8 cellular contexts compared by ENCODE assay signal in genomic region chr17:30378797-30379302, GRCh38. TPM values are rescaled to one million over a fixed set of nuclear protein-coding genes. Genes with fewer than 3 reads are reported as not detected.
DNase-seq lines count a peak whose midpoint lies in the region; ATAC-seq lines count a peak whose summit lies in the region.

Gene CPD (plus strand): TSS chr17:30378927. CDS start chr17:30378981, 54 bp downstream.

- H3K4me1 Mint-ChIP-seq in activated T-helper 1 cell treated with anti-CD3 and anti-CD28 coated beads, Interleukin-12 subunit alpha, Interleukin-12 subunit beta, Interleukin-2, Interleukin-4 antibody, amounts not matched to agents 30 ng/mL and 10 ng/mL and 1 ng/mL, durations not matched to agents 14 hours and 24 hours and 36 hours (ENCODE audit: low read depth), result peaks cover 67% of the 10 kb centered on the region
- H3K4me1 Mint-ChIP-seq in naive B cell, result peaks cover 12 to 32% (median 23%) of the 10 kb centered on the region in 3 donors
- H3K4me1 Mint-ChIP-seq in stimulated activated effector memory CD8-positive, alpha-beta T cell treated with anti-CD3 and anti-CD28 coated beads, Interleukin-12 subunit alpha, Interleukin-12 subunit beta, amount 100 ng/mL, for 72 hours, result peaks cover 66% of the 10 kb centered on the region

- ATAC-seq in GM21825 (IDR thresholded peaks at IDR 0.05; ENCODE audit: unreplicated experiment), result peak; percentile 78
- ATAC-seq in naive B cell (ENCODE audit: low read depth in 2 of 2), result peak; percentile 96
- peak; percentile 93 for ATAC-seq in stimulated activated effector memory CD8-positive, alpha-beta T cell treated with anti-CD3 and anti-CD28 coated beads, Interleukin-12 subunit alpha, Interleukin-12 subunit beta, amount 100 ng/mL, for 72 hours

- DNase-seq in DMS79 treated with DMSO at 0.1 percent for 48 hours (lab: John Stamatoyannopoulos, UW) (peak; percentile 85), LHCN-M2 (ENCODE audit: low read depth) (peak; percentile 88), RPMI7951 (ENCODE audit: low read depth) (peak; percentile 90), fibroblast of gingiva (ENCODE audit: low read depth) (peak; percentile 94), naive B cell (peak; percentile 96)
- DNase-seq in activated T-helper 1 cell treated with anti-CD3 and anti-CD28 coated beads, Interleukin-12 subunit alpha, Interleukin-12 subunit beta, Interleukin-2, Interleukin-4 antibody, amounts not matched to agents 30 ng/mL and 10 ng/mL and 1 ng/mL, durations not matched to agents 14 hours and 24 hours and 36 hours (ENCODE audit: low spot score), result peak; percentile 97
- DNase-seq in stimulated activated effector memory CD8-positive, alpha-beta T cell treated with anti-CD3 and anti-CD28 coated beads, Interleukin-12 subunit alpha, Interleukin-12 subunit beta, amount 100 ng/mL, for 72 hours (ENCODE audit: low spot score in 2 of 2), result peak; percentile 98

- no peaks in the 10 kb centered on the region for H3K27me3 Mint-ChIP-seq in activated T-helper 1 cell treated with anti-CD3 and anti-CD28 coated beads, Interleukin-12 subunit alpha, Interleukin-12 subunit beta, Interleukin-2, Interleukin-4 antibody, amounts not matched to agents 30 ng/mL and 10 ng/mL and 1 ng/mL, durations not matched to agents 14 hours and 24 hours and 36 hours (ENCODE audit: insufficient read depth)
- H3K27me3 Mint-ChIP-seq in naive B cell, result peaks cover 27 to 31% (median 30%) of the 10 kb centered on the region in 3 donors

- H3K4me3 Mint-ChIP-seq in activated T-helper 1 cell treated with anti-CD3 and anti-CD28 coated beads, Interleukin-12 subunit alpha, Interleukin-12 subunit beta, Interleukin-2, Interleukin-4 antibody, amounts not matched to agents 30 ng/mL and 10 ng/mL and 1 ng/mL, durations not matched to agents 14 hours and 24 hours and 36 hours, result peak within 1 kb of the TSS; percentile 92
- H3K4me3 Mint-ChIP-seq in naive B cell, result peak within 1 kb of the TSS; percentile 91 to 99 (median 96)
- H3K4me3 Mint-ChIP-seq in stimulated activated effector memory CD8-positive, alpha-beta T cell treated with anti-CD3 and anti-CD28 coated beads, Interleukin-12 subunit alpha, Interleukin-12 subunit beta, amount 100 ng/mL, for 72 hours, result peak within 1 kb of the TSS; percentile 78

- H3K9me3 Mint-ChIP-seq in activated T-helper 1 cell treated with anti-CD3 and anti-CD28 coated beads, Interleukin-12 subunit alpha, Interleukin-12 subunit beta, Interleukin-2, Interleukin-4 antibody, amounts not matched to agents 30 ng/mL and 10 ng/mL and 1 ng/mL, durations not matched to agents 14 hours and 24 hours and 36 hours, result no peaks in the 10 kb centered on the region
- H3K9me3 Mint-ChIP-seq in naive B cell, result no peaks in the 10 kb centered on the region
- H3K9me3 Mint-ChIP-seq in stimulated activated effector memory CD8-positive, alpha-beta T cell treated with anti-CD3 and anti-CD28 coated beads, Interleukin-12 subunit alpha, Interleukin-12 subunit beta, amount 100 ng/mL, for 72 hours, result no peaks in the 10 kb centered on the region

- intact Hi-C loops in activated T-helper 1 cell treated with anti-CD3 and anti-CD28 coated beads, Interleukin-12 subunit alpha, Interleukin-12 subunit beta, Interleukin-2, Interleukin-4 antibody, amounts not matched to agents 30 ng/mL and 10 ng/mL and 1 ng/mL, durations not matched to agents 14 hours and 24 hours and 36 hours (cut with micrococcal nuclease), result loop anchor here (1.0 to 10.0 kb wide), 8 partner anchors 15 to 1084 kb away; partner anchors contain the start of genes BLMH, CRLF3, GOSR1 and NUFIP2

- H3K36me3 Mint-ChIP-seq in activated T-helper 1 cell treated with anti-CD3 and anti-CD28 coated beads, Interleukin-12 subunit alpha, Interleukin-12 subunit beta, Interleukin-2, Interleukin-4 antibody, amounts not matched to agents 30 ng/mL and 10 ng/mL and 1 ng/mL, durations not matched to agents 14 hours and 24 hours and 36 hours (ENCODE audit: low read depth), result peaks cover 19% of the 10 kb centered on the region
- H3K36me3 Mint-ChIP-seq in naive B cell, result no peaks in the 10 kb centered on the region
- H3K36me3 Mint-ChIP-seq in stimulated activated effector memory CD8-positive, alpha-beta T cell treated with anti-CD3 and anti-CD28 coated beads, Interleukin-12 subunit alpha, Interleukin-12 subunit beta, amount 100 ng/mL, for 72 hours, result peaks cover 9% of the 10 kb centered on the region

- H3K27ac Mint-ChIP-seq in activated T-helper 1 cell treated with anti-CD3 and anti-CD28 coated beads, Interleukin-12 subunit alpha, Interleukin-12 subunit beta, Interleukin-2, Interleukin-4 antibody, amounts not matched to agents 30 ng/mL and 10 ng/mL and 1 ng/mL, durations not matched to agents 14 hours and 24 hours and 36 hours, result peak within 1 kb of the TSS; percentile 97
- H3K27ac Mint-ChIP-seq in naive B cell, result peak within 1 kb of the TSS; percentile 6 to 95 (median 82)
- peak within 1 kb of the TSS; percentile 88 for H3K27ac Mint-ChIP-seq in stimulated activated effector memory CD8-positive, alpha-beta T cell treated with anti-CD3 and anti-CD28 coated beads, Interleukin-12 subunit alpha, Interleukin-12 subunit beta, amount 100 ng/mL, for 72 hours

RNA-seq across cellular contexts. Expression of gene CPD, which starts in this region (rescaled TPM):
- total RNA-seq in LHCN-M2 (2014; rRNA removed), result 26.5 and 31.1 TPM in 2 replicates
- 8.5 TPM for polyA plus RNA-seq in LHCN-M2 (2012)
- 31.8 and 61.6 TPM in 2 replicates for total RNA-seq in RPMI7951 (2014; rRNA removed; shearing (Covaris generic))
- 29.7 and 35.3 TPM in 2 replicates for total RNA-seq in activated T-helper 1 cell treated with anti-CD3 and anti-CD28 coated beads, Interleukin-12 subunit alpha, Interleukin-12 subunit beta, Interleukin-2, Interleukin-4 antibody, amounts not matched to agents 30 ng/mL and 10 ng/mL and 1 ng/mL, durations not matched to agents 14 hours and 24 hours and 36 hours
- polyA plus RNA-seq in naive B cell (ENCODE audit: low read depth in 6 of 6), result 10 to 100 TPM in 1 of 6 donors, 1 to 10 TPM in 5; 3.7 to 10.8 (median 5.9) TPM

Comparison
In these comparisons a context has a peak if more than half of its experiments do, and no peak if none do; other contexts are left out.
1. Peak in every context shown above with its lines: DNase-seq and ATAC-seq.